12 cellular contexts compared by ENCODE assay signal in the genomic region with DNA sequence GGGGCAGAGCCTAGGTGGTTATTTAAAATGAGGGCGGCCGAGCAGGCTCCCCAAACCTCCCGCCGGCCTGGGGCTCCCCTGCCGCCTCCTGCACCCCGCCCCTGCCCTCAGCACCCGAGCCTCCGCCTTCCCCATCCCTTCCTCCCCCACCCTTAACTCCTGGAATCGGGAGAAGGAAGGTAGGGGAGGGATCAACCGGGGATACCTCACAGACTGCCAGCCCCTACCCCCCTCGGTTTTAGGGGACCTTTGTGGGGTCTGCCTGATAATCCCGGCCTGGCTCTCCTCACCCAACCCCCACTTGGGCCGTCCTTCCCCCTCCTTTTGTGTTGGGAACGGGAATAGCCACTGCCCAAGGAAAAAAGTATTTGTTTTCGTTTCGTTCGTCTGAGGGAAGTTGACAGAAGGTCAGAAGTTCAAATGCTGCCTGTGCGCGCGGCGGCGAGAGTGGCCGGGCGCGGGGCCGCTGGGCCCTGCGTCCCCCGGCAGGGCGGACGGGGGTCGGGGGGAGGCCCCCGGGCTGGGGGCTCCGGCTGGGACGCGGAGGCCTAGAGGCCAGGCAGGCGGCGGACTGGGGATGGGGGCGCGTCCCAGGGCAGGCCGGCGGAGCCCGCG. TPM values are rescaled to one million over a fixed set of nuclear protein-coding genes. Genes with fewer than 3 reads are reported as not detected.
A peak's percentile ranks its signal among the peaks of the same experiment; 100 is the strongest.
DNase-seq lines count a peak whose midpoint lies in the region; ATAC-seq, FAIRE-seq and TF ChIP-seq lines count a peak whose summit lies in the region.
"Had no signal": no experiment of that assay in that cellular context is flagged by ENCODE, and none has a peak within 500 bp of the region (broad histone marks: within the 10 kb centered on the region; RNA-seq: fewer than 3 reads in every experiment).

No MANE protein-coding gene starts in this region.

- no peaks in the 10 kb centered on the region for H3K9me3 Mint-ChIP-seq in neural crest cell
- H3K9me3 Mint-ChIP-seq: naive B cell had no signal

- peak overlapping the region; percentile 39 for H3K9ac ChIP-seq in NT2/D1 (ENCODE audit: insufficient read length, low read depth)

- H3K36me3 ChIP-seq in NT2/D1 (ENCODE audit: insufficient read depth, insufficient read length, low read length): no peaks in the 10 kb centered on the region

- H3K4me2 ChIP-seq in A549: peak overlapping the region; percentile 94

- POLR2A ChIA-PET in A549 (lab: Yijun Ruan, JAX): no interaction called here

- H3K36me3 Mint-ChIP-seq in neural crest cell (ENCODE audit: low read depth): no peaks in the 10 kb centered on the region
- H3K36me3 Mint-ChIP-seq: naive B cell had no signal

- TF ChIP-seq RAD21 in A549 (conservative IDR thresholded peaks at IDR 0.05 in 1 of 2, IDR thresholded peaks at IDR 0.05 in 1 of 2): no peak

- H3K4me1 ChIP-seq in A549 (peaks cover 43% of the 10 kb centered on the region), NT2/D1 (ENCODE audit: insufficient read depth, insufficient read length) (peaks cover 8% of the 10 kb centered on the region)

- peak overlapping the region; percentile 51 for H3K4me3 ChIP-seq in A549
- H3K4me3 ChIP-seq in NT2/D1 (ENCODE audit: insufficient read length, low read depth): peak overlapping the region; percentile 17
- peak overlapping the region; percentile 10 for H3K4me3 ChIP-seq in fibroblast of the aortic adventitia (ENCODE audit: low read depth, low read length)

- TF ChIP-seq EP300 in A549 (IDR thresholded peaks at IDR 0.05): no peak

- no peak for FAIRE-seq in A549 (lab: Jason Lieb, UNC)

- TF ChIP-seq CTCF in A549 (IDR thresholded peaks at IDR 0.05) (no peak), fibroblast of the aortic adventitia (IDR thresholded peaks at IDR 0.05; ENCODE audit: insufficient read depth, low read length) (no peak), neural crest cell (conservative IDR thresholded peaks at IDR 0.05) (no peak)

- peaks cover 40% of the 10 kb centered on the region for H3K4me1 Mint-ChIP-seq in neural crest cell

- no peak overlapping the region for H3K27ac Mint-ChIP-seq in neural crest cell (ENCODE audit: unreplicated experiment)
- H3K27ac Mint-ChIP-seq: naive B cell had no signal

- ATAC-seq in A549 (peak; percentile 1 to 5; a peak in 3 of 6 replicates), GM21576 (IDR thresholded peaks at IDR 0.05; ENCODE audit: unreplicated experiment) (no peak)

- DNase-seq in A549 (ENCODE audit: low read depth in 1 of 2, low spot score in 1 of 2) (no peak), NT2/D1 (ENCODE audit: low read depth, low spot score) (no peak), fibroblast of the aortic adventitia (ENCODE audit: low read depth) (no peak), neural crest cell (ENCODE audit: low read depth, low spot score) (no peak), DMS79 (lab: John Stamatoyannopoulos, UW) (no peak), DMS114 treated with DMSO at 0.1 percent for 48 hours (lab: John Stamatoyannopoulos, UW; ENCODE audit: unreplicated experiment) (no peak), H4 (ENCODE audit: low spot score) (no peak)
- DNase-seq: AML-193, naive B cell, NCI-H345 had no signal

- no peak for TF ChIP-seq POLR2A in A549 (IDR thresholded peaks at IDR 0.05; ENCODE audit: low read length)

- peaks cover 93% of the 10 kb centered on the region for H3K27me3 Mint-ChIP-seq in neural crest cell (ENCODE audit: low read depth)

- H3K27me3 ChIP-seq in NT2/D1 (ENCODE audit: insufficient read depth, insufficient read length): peaks cover 83% of the 10 kb centered on the region

- peak overlapping the region; percentile 85 for H3K4me3 Mint-ChIP-seq in neural crest cell

- no peaks in the 10 kb centered on the region for H3K9me3 ChIP-seq in A549
- H3K9me3 ChIP-seq in NT2/D1 (ENCODE audit: insufficient read depth, low read length): peaks cover 10% of the 10 kb centered on the region; the same call in 1 of the 2 replicates

- WGBS in A549 (ENCODE audit: missing lambda C conversion rate): 10% methylated on average over 13 of the region's 43 CpGs

- CTCF ChIA-PET in A549 (lab: Yijun Ruan, JAX): interaction anchor here (1.0 to 7.9 kb wide), 4 partner anchors 276 to 954 kb away, joined by 3 to 67 read pairs (median 4); no protein-coding TSS in a partner anchor

- H3K27ac ChIP-seq in A549: peak overlapping the region; percentile 83 to 92

TF ChIP-seq in A549, 52 proteins besides CTCF, POLR2A, EP300 and RAD21:
- TF ChIP-seq HOXB5 (CRISPR knock-in tag; IDR thresholded peaks at IDR 0.05) (no peak), RFX5 (IDR thresholded peaks at IDR 0.05) (no peak), TP53 (CRISPR knock-in tag; IDR thresholded peaks at IDR 0.05) (no peak), EHF (CRISPR knock-in tag; IDR thresholded peaks at IDR 0.05) (no peak), CHD2 (IDR thresholded peaks at IDR 0.05; ENCODE audit: low read length, partially characterized antibody) (no peak)

RNA-seq across cellular contexts. Expression of a gene that starts 2.8 kb away (rescaled TPM):
- 0.78 and 0.84 TPM in 2 replicates for polyA plus RNA-seq in A549 (2011; rRNA removed)
- 0.41 and 0.52 TPM in 2 replicates for polyA plus RNA-seq in A549 (2012; cell fraction: cytosol; rRNA removed)
- polyA plus RNA-seq in A549 (2012; cell fraction: nucleus; rRNA removed): 0.49 and 0.78 TPM in 2 replicates
- 0.79 to 1.2 TPM (median 1.2 TPM) in 3 replicates for polyA plus RNA-seq in A549 (2017; fragmentation: RNase III; extraction: RNeasy Plus Mini Kit Qiagen cat#74134 plus additional on column Dnase treatment)
- 0.50 and 1.6 TPM in 2 replicates for polyA minus RNA-seq in A549 (2011; rRNA and poly(A)+ RNA removed)
- 0.36 TPM in 1 of 2 replicates, not detected in the other for total RNA-seq in fibroblast of the aortic adventitia (ENCODE audit: low replicate concordance)
- not detected in 2 replicates for total RNA-seq in neural crest cell
- not detected in 2 replicates for total RNA-seq in H4 (2014; rRNA removed; shearing (Covaris generic))
- total RNA-seq: LHCN-M2 had no signal
